22 cellular contexts compared by ENCODE assay signal in genomic region chr2:241553981-241554380, GRCh38. TPM values are rescaled to one million over a fixed set of nuclear protein-coding genes. Genes with fewer than 3 reads are reported as not detected.
"Had no signal": no experiment of that assay in that cellular context is flagged by ENCODE, and none has a peak within 500 bp of the region (broad histone marks: within the 10 kb centered on the region; RNA-seq: fewer than 3 reads in every experiment).

No MANE protein-coding gene starts in this region.

- H3K4me3 ChIP-seq: cardiac muscle cell, MG63 had no signal

- H3K27ac Mint-ChIP-seq: activated CD8-positive, alpha-beta memory T cell treated with anti-CD3 and anti-CD28 coated beads, Interleukin-2, amount 10 ng/mL, durations not matched to agents 7 days and 5 days; activated naive CD4-positive, alpha-beta T cell treated with anti-CD3 and anti-CD28 coated beads, Interleukin-2, amount 10 ng/mL, durations not matched to agents 7 days and 5 days; activated naive CD8-positive, alpha-beta T cell treated with anti-CD3 and anti-CD28 coated beads for 36 hours had no signal

- H3K9me3 Mint-ChIP-seq: activated naive CD4-positive, alpha-beta T cell treated with anti-CD3 and anti-CD28 coated beads, Interleukin-2, amount 10 ng/mL, durations not matched to agents 7 days and 5 days had no signal

- H3K27me3 ChIP-seq: brain microvascular endothelial cell, cardiac muscle cell, MG63 had no signal

- ATAC-seq: activated CD4-positive, CD25-positive, alpha-beta regulatory T cell treated with anti-CD3 and anti-CD28 coated beads, Interleukin-2, amount 50 U/mL, for 24 hours; activated CD8-positive, alpha-beta memory T cell treated with anti-CD3 and anti-CD28 coated beads, Interleukin-2, amount 10 ng/mL, durations not matched to agents 7 days and 5 days; activated T-cell treated with anti-CD3 and anti-CD28 coated beads, Interleukin-2, amount 50 U/mL, for 4 hours had no signal

- H3K4me3 Mint-ChIP-seq: activated CD8-positive, alpha-beta memory T cell treated with anti-CD3 and anti-CD28 coated beads, Interleukin-2, amount 10 ng/mL, durations not matched to agents 7 days and 5 days; activated naive CD4-positive, alpha-beta T cell treated with anti-CD3 and anti-CD28 coated beads, Interleukin-2, amount 10 ng/mL, durations not matched to agents 7 days and 5 days; activated naive CD8-positive, alpha-beta T cell treated with anti-CD3 and anti-CD28 coated beads for 36 hours; activated T-cell treated with anti-CD3 and anti-CD28 coated beads, Interleukin-2, amount 50 U/mL, for 4 hours had no signal

- DNase-seq: activated CD4-positive, alpha-beta T cell treated with anti-CD3 and anti-CD28 coated beads for 4 hours; activated CD8-positive, alpha-beta memory T cell treated with anti-CD3 and anti-CD28 coated beads, Interleukin-2, amount 10 ng/mL, durations not matched to agents 7 days and 5 days; activated gamma-delta T cell treated with Interleukin-2 at 50 U/mL for 16 hours; activated naive CD4-positive, alpha-beta T cell treated with anti-CD3 and anti-CD28 coated beads, Interleukin-2, amount 10 ng/mL, durations not matched to agents 7 days and 5 days; activated naive CD8-positive, alpha-beta T cell treated with anti-CD3 and anti-CD28 coated beads for 36 hours; activated T-cell treated with anti-CD3 and anti-CD28 coated beads, Interleukin-2, amount 50 U/mL, for 4 hours; brain microvascular endothelial cell; MG63; MV-4-11; NCI-H1092 treated with DMSO at 0.1 percent for 48 hours; NCI-H1417 treated with DMSO at 0.1 percent for 48 hours; NCI-H1694; NCI-H2029; NCI-H2107; NCI-H345; NCI-H510A; NCI-H526 treated with DMSO at 0.1 percent for 48 hours; NCI-H82; SIG-M5 had no signal

- H3K27ac ChIP-seq: brain microvascular endothelial cell, cardiac muscle cell had no signal

- H3K36me3 ChIP-seq: brain microvascular endothelial cell, cardiac muscle cell, MG63 had no signal

RNA-seq across cellular contexts. Expression of gene BOK, which starts 4.6 kb away (rescaled TPM):
- total RNA-seq: activated CD8-positive, alpha-beta memory T cell treated with anti-CD3 and anti-CD28 coated beads, Interleukin-2, amount 10 ng/mL, durations not matched to agents 7 days and 5 days; OCI-LY7 had no signal
